8 cellular contexts compared by ENCODE assay signal in the genomic region with DNA sequence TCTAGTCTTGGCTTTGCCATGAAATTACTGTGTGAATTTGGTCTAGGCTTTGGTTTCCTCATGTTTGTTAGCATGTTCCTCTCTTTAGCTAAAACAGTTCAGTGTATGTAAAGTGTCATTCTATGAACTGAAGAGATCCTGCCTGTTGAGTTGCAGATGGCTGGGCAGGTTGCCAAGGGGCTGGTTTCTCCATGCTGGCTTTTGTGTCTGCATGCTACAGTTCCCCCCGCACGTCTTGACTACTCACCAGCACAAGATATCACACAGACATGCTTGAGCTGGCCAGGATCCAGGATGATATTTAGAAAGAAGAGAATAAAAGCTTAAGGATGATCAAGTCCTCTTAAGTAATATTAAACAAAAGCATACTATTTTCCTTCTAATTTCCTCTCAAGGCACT.
DNase-seq lines count a peak whose midpoint lies in the region; ATAC-seq and TF ChIP-seq lines count a peak whose summit lies in the region.

No MANE protein-coding gene starts in this region.

- TF ChIP-seq CTCF in heart left ventricle (IDR thresholded peaks at IDR 0.05): no peak

- 0 to 3% (median 2%) methylated on average over 2 of the region's 2 CpGs for WGBS in heart left ventricle, 4 donors

- intact Hi-C loops in heart left ventricle (cut with DNase I): loop anchor here in 1 of 10 donors (10.0 kb wide), 1 partner anchor 126 kb away; no protein-coding TSS in a partner anchor

- peaks cover 0 to 8% (median 2%) of the 10 kb centered on the region in 12 donors for H3K4me1 ChIP-seq in heart left ventricle

- no peaks in the 10 kb centered on the region for H3K36me3 ChIP-seq in heart left ventricle

- no peak overlapping the region for H3K4me3 ChIP-seq in heart left ventricle

- DNase-seq in HPDE6-E6E7 (ENCODE audit: extremely low spot score): peak; percentile 17
- peak; percentile 32 for DNase-seq in SK-MEL-5 (ENCODE audit: low read depth, low spot score)
- peak; percentile 63 to 88 (median 76) for DNase-seq in heart left ventricle
- peak; percentile 14 for DNase-seq in stimulated activated CD4-positive, alpha-beta T cell treated with anti-CD3 and anti-CD28 coated beads, Interleukin-4, amount 100 ng/mL, for 24 hours
- DNase-seq in 8988T: no peak
- DNase-seq in HCEC 1CT: no peak

- H3K9me3 ChIP-seq in heart left ventricle: no peaks in the 10 kb centered on the region

- H3K27ac ChIP-seq in heart left ventricle: no peak overlapping the region

- H3K27me3 ChIP-seq in heart left ventricle: no peaks in the 10 kb centered on the region

- no peak for TF ChIP-seq POLR2A in heart left ventricle (IDR thresholded peaks at IDR 0.05)

- ATAC-seq in GM18519 (IDR thresholded peaks at IDR 0.05; ENCODE audit: low FRiP score, unreplicated experiment) (peak; percentile 89), heart left ventricle (peak in 2 of 4 donors; percentile 26 to 59), HG03039 (IDR thresholded peaks at IDR 0.05; ENCODE audit: unreplicated experiment) (no peak)

- in situ Hi-C loops in SK-MEL-5 (cut with HindIII; ENCODE audit: low pct_unique_long_range_greater_than_20kb, low sequenced_read_pairs): no loop called here

Comparison
In these comparisons a context has a peak if more than half of its experiments do, and no peak if none do; other contexts are left out.
1. DNase-seq: peak in HPDE6-E6E7 (single experiment), SK-MEL-5 (single experiment), heart left ventricle (5 of 5) and stimulated activated CD4-positive, alpha-beta T cell treated with anti-CD3 and anti-CD28 coated beads, Interleukin-4, amount 100 ng/mL, for 24 hours (single experiment); none in 8988T (single experiment) and HCEC 1CT (single experiment).